In the genomic region with DNA sequence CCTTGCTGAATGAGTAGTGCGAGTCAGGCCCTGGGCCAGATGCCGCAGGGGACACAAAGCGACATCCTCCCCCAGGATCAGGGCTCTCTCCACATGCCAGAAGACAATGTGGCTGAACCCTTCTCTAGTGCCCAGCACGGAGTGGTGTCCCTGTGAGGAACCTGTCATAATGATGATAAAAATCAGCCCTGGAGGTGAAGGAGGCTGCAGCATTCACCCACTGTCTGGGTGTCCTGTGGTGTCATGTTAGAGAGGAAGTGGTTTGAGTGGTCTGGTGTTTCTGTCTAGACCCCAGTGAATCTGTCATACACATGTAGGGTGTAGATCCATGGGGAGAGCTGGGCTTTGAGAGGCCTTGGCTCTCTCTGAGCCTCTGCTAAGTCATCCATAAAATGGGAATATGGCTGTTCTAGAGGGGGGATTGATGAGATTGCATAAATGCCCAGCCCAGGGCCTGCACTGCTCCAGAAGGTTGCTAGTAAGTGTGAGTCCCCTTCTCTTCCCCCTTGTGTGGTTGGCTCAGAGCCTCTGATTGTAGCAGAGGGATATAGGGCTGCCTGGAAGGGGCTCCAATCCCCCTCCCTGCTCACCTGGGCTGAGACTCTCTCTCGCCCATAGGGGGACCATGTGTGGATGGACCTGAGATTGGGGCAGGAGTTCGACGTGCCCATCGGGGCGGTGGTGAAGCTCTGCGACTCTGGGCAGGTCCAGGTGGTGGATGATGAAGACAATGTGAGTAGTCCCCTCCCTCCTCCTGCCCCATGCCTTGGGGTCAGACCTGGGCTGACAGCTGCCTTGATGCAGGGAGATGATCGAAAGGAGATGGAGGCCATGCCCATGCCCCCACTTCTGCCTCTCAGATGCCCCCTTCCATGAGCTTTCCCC, we compare ENCODE assay signal across 14 cellular contexts. TPM values are rescaled to one million over a fixed set of nuclear protein-coding genes. Genes with fewer than 3 reads are reported as not detected.
DNase-seq lines count a peak whose midpoint lies in the region; ATAC-seq and TF ChIP-seq lines count a peak whose summit lies in the region.
"Had no signal": no experiment of that assay in that cellular context is flagged by ENCODE, and none has a peak within 500 bp of the region (broad histone marks: within the 10 kb centered on the region; RNA-seq: fewer than 3 reads in every experiment).

No MANE protein-coding gene starts in this region.

- no peaks in the 10 kb centered on the region for H3K27me3 ChIP-seq in trophoblast cell (ENCODE audit: insufficient read depth, low read length)

- no peak overlapping the region for H3K9ac ChIP-seq in trophoblast cell (ENCODE audit: low read length)
- H3K9ac ChIP-seq: parathyroid adenoma had no signal

- H3K4me2 ChIP-seq in trophoblast cell (ENCODE audit: low read length): no peak overlapping the region

- H2BK5ac ChIP-seq in trophoblast cell (ENCODE audit: low read depth, low read length, poor library complexity): no peak overlapping the region

- CTCF ChIA-PET in activated CD4-positive, alpha-beta T cell treated with anti-CD3 and anti-CD28 coated beads for 36 hours (lab: Charles Lee): interaction anchor here (0.6 kb wide), 2 partner anchors 122 to 136 kb away, joined by 3 read pairs; no protein-coding TSS in a partner anchor
- CTCF ChIA-PET in HEK293T (lab: Yijun Ruan, JAX): no interaction called here

- WGBS in trophoblast cell (ENCODE audit: extremely low coverage, insufficient coverage, insufficient read length): no CpG with 5 or more reads among the region's 11 CpGs

- peaks cover 5% of the 10 kb centered on the region for H3K4me1 Mint-ChIP-seq in activated CD4-positive, alpha-beta T cell treated with anti-CD3 and anti-CD28 coated beads for 36 hours
- peaks cover 13% of the 10 kb centered on the region for H3K4me1 Mint-ChIP-seq in activated T-helper 17 cell treated with anti-CD3 and anti-CD28 coated beads, Interleukin-2, amount 50 U/mL, for 72 hours

- no peak overlapping the region for H2AFZ ChIP-seq in trophoblast cell (ENCODE audit: insufficient read depth, low read length, poor library complexity)
- H2AFZ ChIP-seq: parathyroid adenoma had no signal

- H3K36me3 ChIP-seq in trophoblast cell (ENCODE audit: control insufficient read depth in 1 of 2, insufficient read depth in 2 of 2, low read length in 2 of 2): no peaks in the 10 kb centered on the region

- no peak overlapping the region for H3K27ac ChIP-seq in trophoblast cell (ENCODE audit: low read depth, low read length)
- H3K27ac ChIP-seq: parathyroid adenoma had no signal

- H3K27me3 Mint-ChIP-seq in activated CD4-positive, alpha-beta T cell treated with anti-CD3 and anti-CD28 coated beads for 36 hours: peaks cover 10% of the 10 kb centered on the region
- peaks cover 2% of the 10 kb centered on the region for H3K27me3 Mint-ChIP-seq in activated T-helper 17 cell treated with anti-CD3 and anti-CD28 coated beads, Interleukin-2, amount 50 U/mL, for 72 hours

- POLR2A ChIA-PET in activated CD4-positive, alpha-beta T cell treated with anti-CD3 and anti-CD28 coated beads for 36 hours (lab: Charles Lee): no interaction called here
- POLR2A ChIA-PET in HEK293T (lab: Yijun Ruan, JAX): no interaction called here

- no peak for DNase-seq in activated CD4-positive, alpha-beta T cell treated with anti-CD3 and anti-CD28 coated beads for 36 hours
- no peak for DNase-seq in activated CD4-positive, alpha-beta T cell treated with anti-CD3 and anti-CD28 coated beads, Interleukin-2, amount 50 U/mL, for 1 hour
- peak; percentile 50 for DNase-seq in KG1 (lab: John Stamatoyannopoulos, UW)
- peak in 1 of 2 donors; percentile 71 for DNase-seq in trophoblast cell
- no peak for DNase-seq in effector CD8-positive, alpha-beta T cell (lab: John Stamatoyannopoulos, UW)
- no peak for DNase-seq in NCI-H1930 (lab: John Stamatoyannopoulos, UW)
- DNase-seq in HEK293T (ENCODE audit: extremely low spot score): no peak
- DNase-seq: dermis blood vessel endothelial cell, GOT3 had no signal

- H3K4me3 ChIP-seq in trophoblast cell (ENCODE audit: low read depth, low read length): no peak overlapping the region

- H3K79me1 ChIP-seq in trophoblast cell (ENCODE audit: low read length): peaks cover 6% of the 10 kb centered on the region

- H4K91ac ChIP-seq in trophoblast cell (ENCODE audit: low read depth, low read length): peak overlapping the region; percentile 36

- peak overlapping the region; percentile 4 for H2AK5ac ChIP-seq in trophoblast cell (ENCODE audit: low read length)

- H3K4me1 ChIP-seq in trophoblast cell (ENCODE audit: control insufficient read depth in 1 of 2, insufficient read depth in 2 of 2, low read length in 2 of 2): peaks cover 14 to 22% of the 10 kb centered on the region in 2 experiments
- H3K4me1 ChIP-seq: parathyroid adenoma had no signal

- intact Hi-C loops in activated CD4-positive, alpha-beta T cell treated with anti-CD3 and anti-CD28 coated beads for 36 hours (cut with DNase I, micrococcal nuclease): no loop called here

- H4K12ac ChIP-seq in trophoblast cell (ENCODE audit: low read depth, low read length): no peak overlapping the region

- H3K79me2 ChIP-seq in trophoblast cell (ENCODE audit: control insufficient read depth, insufficient read depth, low read length, poor library complexity): no peaks in the 10 kb centered on the region
- H3K79me2 ChIP-seq: parathyroid adenoma had no signal

- H3K4me3 Mint-ChIP-seq in activated CD4-positive, alpha-beta T cell treated with anti-CD3 and anti-CD28 coated beads for 36 hours: no peak overlapping the region
- H3K4me3 Mint-ChIP-seq in activated T-helper 17 cell treated with anti-CD3 and anti-CD28 coated beads, Interleukin-2, amount 50 U/mL, for 72 hours: no peak overlapping the region

- H3K27ac Mint-ChIP-seq in activated CD4-positive, alpha-beta T cell treated with anti-CD3 and anti-CD28 coated beads for 36 hours: no peak overlapping the region
- H3K27ac Mint-ChIP-seq in activated T-helper 17 cell treated with anti-CD3 and anti-CD28 coated beads, Interleukin-2, amount 50 U/mL, for 72 hours: peak overlapping the region; percentile 2

- H3K18ac ChIP-seq in trophoblast cell (ENCODE audit: low read length): no peak overlapping the region

- H3K23ac ChIP-seq in trophoblast cell (ENCODE audit: low read length): no peak overlapping the region

- no peaks in the 10 kb centered on the region for H3K9me3 Mint-ChIP-seq in activated CD4-positive, alpha-beta T cell treated with anti-CD3 and anti-CD28 coated beads for 36 hours (ENCODE audit: low read depth)
- H3K9me3 Mint-ChIP-seq in activated T-helper 17 cell treated with anti-CD3 and anti-CD28 coated beads, Interleukin-2, amount 50 U/mL, for 72 hours: no peaks in the 10 kb centered on the region

- no peak overlapping the region for H4K8ac ChIP-seq in trophoblast cell (ENCODE audit: low read depth, low read length)

- H3K36me3 Mint-ChIP-seq in activated CD4-positive, alpha-beta T cell treated with anti-CD3 and anti-CD28 coated beads for 36 hours (ENCODE audit: low read depth): no peaks in the 10 kb centered on the region
- H3K36me3 Mint-ChIP-seq in activated T-helper 17 cell treated with anti-CD3 and anti-CD28 coated beads, Interleukin-2, amount 50 U/mL, for 72 hours (ENCODE audit: low read depth): no peaks in the 10 kb centered on the region

- peak; percentile 27 for ATAC-seq in activated CD4-positive, alpha-beta T cell treated with anti-CD3 and anti-CD28 coated beads for 36 hours
- ATAC-seq in activated T-helper 17 cell treated with anti-CD3 and anti-CD28 coated beads, Interleukin-2, amount 50 U/mL, for 72 hours (replicated peaks): peak; percentile 60

- H2BK120ac ChIP-seq in trophoblast cell (ENCODE audit: insufficient read depth, low read length, poor library complexity): no peak overlapping the region

- peaks cover 4% of the 10 kb centered on the region for H3K9me3 ChIP-seq in trophoblast cell (ENCODE audit: insufficient read depth, low read depth, low read length)

- H2BK12ac ChIP-seq in trophoblast cell (ENCODE audit: low read length): peak overlapping the region; percentile 2

- H3K4ac ChIP-seq in trophoblast cell (ENCODE audit: low read depth, low read length): no peak overlapping the region

- H3K14ac ChIP-seq in trophoblast cell (ENCODE audit: low read length): no peak overlapping the region

TF ChIP-seq in HEK293T, 16 proteins besides CTCF, POLR2A, EP300 and RAD21:
- no peak for TF ChIP-seq CTBP1 (IDR thresholded peaks at IDR 0.05; ENCODE audit: borderline replicate concordance)
- TF ChIP-seq BHLHE40 (IDR thresholded peaks at IDR 0.05; ENCODE audit: borderline replicate concordance): no peak
- no peak for TF ChIP-seq NFRKB (IDR thresholded peaks at IDR 0.05)
- no peak for TF ChIP-seq HDGF (IDR thresholded peaks at IDR 0.05; ENCODE audit: borderline replicate concordance)
- TF ChIP-seq L3MBTL2 (conservative IDR thresholded peaks at IDR 0.05): no peak

RNA-seq across cellular contexts. Expression of gene MYO7A, which starts 14.3 kb away (rescaled TPM):
- total RNA-seq in activated CD4-positive, alpha-beta T cell treated with anti-CD3 and anti-CD28 coated beads for 36 hours: under 1 TPM; 0.23 to 0.48 TPM
- 1 to 10 TPM in 1 of 2 donors, under 1 TPM in 1; 0.95 to 4.0 TPM for total RNA-seq in activated T-helper 17 cell treated with anti-CD3 and anti-CD28 coated beads, Interleukin-2, amount 50 U/mL, for 72 hours
- 1.7 TPM in 2 replicates for polyA plus RNA-seq in trophoblast cell (2013)
- total RNA-seq: A673 had no signal

RNA-seq across cellular contexts. Expression of gene OMP, which starts 39.7 kb away (rescaled TPM):
- not detected for total RNA-seq in activated CD4-positive, alpha-beta T cell treated with anti-CD3 and anti-CD28 coated beads for 36 hours
- total RNA-seq in activated T-helper 17 cell treated with anti-CD3 and anti-CD28 coated beads, Interleukin-2, amount 50 U/mL, for 72 hours: not detected
- not detected in 2 replicates for polyA plus RNA-seq in trophoblast cell (2013)
- total RNA-seq: A673, dermis blood vessel endothelial cell, mesenteric fat pad, urinary bladder had no signal
- polyA plus RNA-seq: urinary bladder had no signal
